Comparison of ENCODE assay signal across 12 cellular contexts in the genomic region with DNA sequence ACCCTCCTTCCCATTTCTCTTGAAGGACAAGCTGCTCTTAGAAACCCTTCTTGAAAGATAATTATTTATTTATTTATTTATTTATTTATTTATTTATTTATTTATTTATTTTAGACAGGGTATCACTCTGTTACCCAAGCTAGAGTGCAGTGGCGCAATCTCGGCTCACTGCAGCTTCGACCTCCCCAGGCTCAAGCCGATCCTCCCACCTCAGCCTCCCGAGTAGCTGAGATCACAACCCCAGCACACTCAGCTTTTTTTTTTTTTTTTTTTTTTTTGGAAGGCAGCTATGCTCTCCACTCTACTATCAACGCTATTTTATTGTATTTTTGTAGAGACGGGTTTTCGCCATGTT. TPM values are rescaled to one million over a fixed set of nuclear protein-coding genes. Genes with fewer than 3 reads are reported as not detected.
DNase-seq lines count a peak whose midpoint lies in the region; ATAC-seq, FAIRE-seq and TF ChIP-seq lines count a peak whose summit lies in the region.
"Had no signal": no experiment of that assay in that cellular context is flagged by ENCODE, and none has a peak within 500 bp of the region (broad histone marks: within the 10 kb centered on the region; RNA-seq: fewer than 3 reads in every experiment).

No MANE protein-coding gene starts in this region.

- H3K4me1 ChIP-seq in A673 (ENCODE audit: insufficient read depth, low read length, poor library complexity, severe bottlenecking) (no peaks in the 10 kb centered on the region), HUES48 (ENCODE audit: control insufficient read depth, insufficient read depth, low read length) (peaks cover 6% of the 10 kb centered on the region), K562 (replicated peaks in 1 of 2; ENCODE audit: control insufficient read depth in 2 of 2, insufficient read depth in 2 of 2, low read length in 2 of 2) (peaks cover 10 to 23% of the 10 kb centered on the region in 2 experiments)

- H3K27ac Mint-ChIP-seq in nephron: no peak overlapping the region

- no peak for DNase-seq in A673 (ENCODE audit: low spot score)
- DNase-seq in K562 (ENCODE audit: extremely low read depth in 1 of 4, low spot score in 3 of 4): no peak
- no peak for DNase-seq in left colon
- DNase-seq in activated gamma-delta T cell (lab: John Stamatoyannopoulos, UW): no peak
- DNase-seq: DMS 273 treated with DMSO at 0.1 percent for 48 hours had no signal

- H3K36me3 ChIP-seq in A673 (ENCODE audit: insufficient read depth, low read length, poor library complexity, severe bottlenecking) (no peaks in the 10 kb centered on the region), HUES48 (ENCODE audit: control insufficient read depth, insufficient read depth, low read length) (peaks cover 25% of the 10 kb centered on the region), K562 (ENCODE audit: control insufficient read depth, insufficient read depth, low read length) (peaks cover 22% of the 10 kb centered on the region)

- peak overlapping the region; percentile 85 to 89 (median 86) for H3K4me3 Mint-ChIP-seq in nephron

- H3K9me1 ChIP-seq in K562 (ENCODE audit: control insufficient read depth, insufficient read depth, low read length): no peaks in the 10 kb centered on the region

- no peaks in the 10 kb centered on the region for H3K27me3 Mint-ChIP-seq in nephron (ENCODE audit: low read depth)

- peaks cover 9% of the 10 kb centered on the region for H3K4me1 Mint-ChIP-seq in nephron

- TF ChIP-seq RAD21 in K562 (CRISPR knock-in tag; conservative IDR thresholded peaks at IDR 0.05 in 1 of 2, IDR thresholded peaks at IDR 0.05 in 1 of 2): no peak

- TF ChIP-seq EP300 in K562 (IDR thresholded peaks at IDR 0.05; ENCODE audit: low read length): no peak

- no peak for TF ChIP-seq CTCF in A673 (conservative IDR thresholded peaks at IDR 0.05; ENCODE audit: low read depth, low read length)
- TF ChIP-seq CTCF in K562 (IDR thresholded peaks at IDR 0.05 in 2 of 3, conservative IDR thresholded peaks at IDR 0.05 in 1 of 3; ENCODE audit: insufficient read depth in 2 of 3, low read depth in 1 of 3, low read length in 3 of 3): no peak
- no peak for TF ChIP-seq CTCF in nephron (IDR thresholded peaks at IDR 0.05; ENCODE audit: unreplicated experiment in 3 of 3)

- no peaks in the 10 kb centered on the region for H3K9me3 ChIP-seq in A673 (ENCODE audit: low read depth, low read length, poor library complexity, severe bottlenecking)
- no peaks in the 10 kb centered on the region for H3K9me3 ChIP-seq in HUES48 (ENCODE audit: control insufficient read depth, insufficient read depth, low read length)
- H3K9me3 ChIP-seq in K562 (replicated peaks; ENCODE audit: control insufficient read depth, insufficient read depth, low read depth, low read length): no peaks in the 10 kb centered on the region
- H3K9me3 ChIP-seq: mucosa of descending colon had no signal

- ATAC-seq in K562 (no peak), GM19463 (IDR thresholded peaks at IDR 0.05; ENCODE audit: unreplicated experiment) (no peak), left colon (no peak), HG03439 (IDR thresholded peaks at IDR 0.05; ENCODE audit: unreplicated experiment) (no peak)

- 96% methylated on average over 7 of the region's 8 CpGs for WGBS in K562 (ENCODE audit: insufficient coverage, low coverage, missing lambda C conversion rate)

- CTCF ChIA-PET in A673 (lab: Charles Lee) (interaction anchor here (0.6 kb wide), 1 partner anchor 95 kb away, joined by 4 read pairs; no protein-coding TSS in a partner anchor), K562 (lab: Yijun Ruan, JAX; ENCODE audit: low intra/inter-chr PET ratio) (no interaction called here)

- H3K4me2 ChIP-seq in K562 (ENCODE audit: insufficient read depth, low read length): peak overlapping the region; percentile 92

- intact Hi-C loops in A673 (cut with micrococcal nuclease; ENCODE audit: unreplicated experiment) (no loop called here), K562 (cut with micrococcal nuclease) (loop anchor here (5.0 kb wide), 2 partner anchors 116 to 401 kb away; no protein-coding TSS in a partner anchor), left colon (cut with DNase I, micrococcal nuclease) (loop anchor here in 1 of 2 donors (10.0 kb wide), 1 partner anchor 398 kb away; no protein-coding TSS in a partner anchor)

- BruUV-seq in A673 (replicated peaks; lab: Mats Ljungman, UMichigan) (no TSS peak), K562 (replicated peaks; lab: Mats Ljungman, UMichigan) (no TSS peak)

- POLR2A ChIA-PET in A673 (lab: Charles Lee; ENCODE audit: low non-redundant PET): interaction anchor here (0.6 kb wide), 1 partner anchor 292 kb away, joined by 3 read pairs; no protein-coding TSS in a partner anchor
- POLR2A ChIA-PET in K562 (lab: Yijun Ruan, JAX): interaction anchor here (0.8 to 1.4 kb wide), 2 partner anchors 17 to 101 kb away, joined by 3 to 8 read pairs; no protein-coding TSS in a partner anchor

- no peaks in the 10 kb centered on the region for H4K20me1 ChIP-seq in K562 (replicated peaks; ENCODE audit: control insufficient read depth, insufficient read depth, low read length)

- peak overlapping the region; percentile 99 for H2AFZ ChIP-seq in K562 (ENCODE audit: low read depth, low read length)

- H3K27me3 ChIP-seq in A673 (replicated peaks; ENCODE audit: insufficient read depth, low read depth, low read length, poor library complexity): no peaks in the 10 kb centered on the region
- H3K27me3 ChIP-seq in HUES48 (ENCODE audit: control insufficient read depth, insufficient read depth, low read length): no peaks in the 10 kb centered on the region
- H3K27me3 ChIP-seq in K562 (ENCODE audit: control insufficient read depth in 2 of 2, insufficient read depth in 2 of 2, low read length in 2 of 2): no peaks in the 10 kb centered on the region

- no peaks in the 10 kb centered on the region for H3K9me3 Mint-ChIP-seq in nephron

- peaks cover 20% of the 10 kb centered on the region for H3K36me3 Mint-ChIP-seq in nephron (ENCODE audit: low read depth)

- H3K9ac ChIP-seq in HUES48 (ENCODE audit: low read depth, low read length): no peak overlapping the region
- peak overlapping the region in 1 of 2 experiments; percentile 96; a peak in 1 of 4 replicates for H3K9ac ChIP-seq in K562 (ENCODE audit: insufficient read depth in 1 of 2, low read depth in 2 of 2, low read length in 2 of 2)

- H3K4me3 ChIP-seq in A673 (ENCODE audit: low read depth, low read length, poor library complexity, severe bottlenecking): peak overlapping the region; percentile 85
- H3K4me3 ChIP-seq in HUES48 (ENCODE audit: low read depth, low read length): peak overlapping the region; percentile 93; the same call in 1 of the 2 replicates
- no peak overlapping the region for H3K4me3 ChIP-seq in K562

- no peak for FAIRE-seq in K562 (lab: Jason Lieb, UNC)
- FAIRE-seq: endometrium had no signal

- H3K79me2 ChIP-seq in K562 (ENCODE audit: control insufficient read depth, insufficient read depth, low read length): peaks cover 11% of the 10 kb centered on the region; the same call in 2 of the 3 replicates

- TF ChIP-seq POLR2A in K562 (conservative IDR thresholded peaks at IDR 0.05): no peak

- H3K27ac ChIP-seq in A673 (ENCODE audit: low read depth, low read length, poor library complexity, severe bottlenecking): no peak overlapping the region
- H3K27ac ChIP-seq in HUES48 (ENCODE audit: low read depth, low read length): no peak overlapping the region
- H3K27ac ChIP-seq in K562 (ENCODE audit: extremely low read depth, low read depth, low read length): no peak overlapping the region

- in situ Hi-C loops in K562 (cut with MboI): no loop called here

TF ChIP-seq in K562, 482 proteins besides CTCF, POLR2A, EP300 and RAD21 (continues in another document):
- TF ChIP-seq TEAD4 (IDR thresholded peaks at IDR 0.05; ENCODE audit: low read length) (no peak), TEAD4 (CRISPR knock-in tag; IDR thresholded peaks at IDR 0.05; ENCODE audit: borderline replicate concordance) (no peak)

RNA-seq across cellular contexts. Expression of a gene that starts 1.2 kb away (rescaled TPM):
- total RNA-seq in A673 (2021): 8.7 and 14.7 TPM in 2 replicates
- total RNA-seq in K562 (2011; cell fraction: chromatin; rRNA removed; ENCODE audit: low replicate concordance): 3.8 and 7.0 TPM in 2 replicates
- total RNA-seq in K562 (2011; cell fraction: nucleolus; rRNA removed): 2.6 and 2.8 TPM in 2 replicates
- 5.9 and 6.8 TPM in 2 replicates for total RNA-seq in K562 (2011; cell fraction: nucleoplasm; rRNA removed)
- total RNA-seq in K562 (2014; rRNA removed): 62.9 and 64.7 TPM in 2 replicates
- total RNA-seq in K562 (2014; rRNA removed; fragmentation: Illumina TruSeq; extraction: Trizol): 38.8 and 40.8 TPM in 2 replicates
- total RNA-seq in K562 (2015; rRNA removed; fragmentation: Illumina TruSeq; extraction: Trizol): 17.0 and 17.9 TPM in 2 replicates
- 63.7 and 64.7 TPM in 2 replicates for total RNA-seq in K562 (2021)
- polyA plus RNA-seq in K562 (2011; rRNA removed): 30.9 and 36.9 TPM in 2 replicates
- polyA plus RNA-seq in K562 (2011; cell fraction: cytosol; rRNA removed): 7.4 and 33.2 TPM in 2 replicates
- 7.2 and 7.6 TPM in 2 replicates for polyA plus RNA-seq in K562 (2011; cell fraction: nucleus; rRNA removed)
- polyA plus RNA-seq in K562 (2012): 44.8 and 49.3 TPM in 2 replicates
- 11.6 and 12.4 TPM in 2 replicates for polyA plus RNA-seq in K562 (2014; fragmentation: Illumina TruSeq; extraction: Trizol)
- polyA plus RNA-seq in K562 (2014; fragmentation: Nextera tagmentation; extraction: Ambion mirVana): 10 to 100 TPM in 1 of 2 experiments, 1 to 10 TPM in 1; 8.5 to 14.5 TPM
- 45.4 and 46.6 TPM in 2 replicates for polyA plus RNA-seq in K562 (2014; rRNA removed)
- 6.0 and 7.6 TPM in 2 replicates for polyA minus RNA-seq in K562 (2011; rRNA and poly(A)+ RNA removed)
- 2.9 and 6.4 TPM in 2 replicates for polyA minus RNA-seq in K562 (2011; cell fraction: cytosol; rRNA and poly(A)+ RNA removed)
- polyA minus RNA-seq in K562 (2011; cell fraction: nucleus; rRNA and poly(A)+ RNA removed): 2.3 and 4.7 TPM in 2 replicates
- 10 to 100 TPM; 90.0 to 95.3 TPM for total RNA-seq in left colon

RNA-seq across cellular contexts. Expression of a gene that starts 25.1 kb away (rescaled TPM):
- total RNA-seq in A673 (2021) (not detected in 2 replicates), K562 (2014; rRNA removed) (not detected in 2 replicates), K562 (2014; rRNA removed; fragmentation: Illumina TruSeq; extraction: Trizol) (not detected in 2 replicates), K562 (2015; rRNA removed; fragmentation: Illumina TruSeq; extraction: Trizol) (not detected in 2 replicates), K562 (2021) (not detected in 2 replicates), left colon (under 1 TPM in 1 of 2 donors, not detected in 1; 0.42 TPM)
- not detected in 2 replicates for total RNA-seq in K562 (2011; cell fraction: chromatin; rRNA removed; ENCODE audit: low replicate concordance)
- total RNA-seq in K562 (2011; cell fraction: nucleolus; rRNA removed): not detected in 2 replicates
- not detected in 2 replicates for total RNA-seq in K562 (2011; cell fraction: nucleoplasm; rRNA removed)
- polyA plus RNA-seq in K562 (2011; rRNA removed) (not detected in 2 replicates), K562 (2014; fragmentation: Illumina TruSeq; extraction: Trizol) (not detected in 2 replicates), K562 (2014; fragmentation: Nextera tagmentation; extraction: Ambion mirVana) (not detected), K562 (2014; rRNA removed) (not detected in 2 replicates)
- not detected in 2 replicates for polyA plus RNA-seq in K562 (2011; cell fraction: cytosol; rRNA removed)
- polyA plus RNA-seq in K562 (2011; cell fraction: nucleus; rRNA removed): not detected in 2 replicates
- not detected in 2 replicates for polyA plus RNA-seq in K562 (2012)
- not detected in 2 replicates for polyA minus RNA-seq in K562 (2011; rRNA and poly(A)+ RNA removed)
- not detected in 2 replicates for polyA minus RNA-seq in K562 (2011; cell fraction: cytosol; rRNA and poly(A)+ RNA removed)
- not detected in 2 replicates for polyA minus RNA-seq in K562 (2011; cell fraction: nucleus; rRNA and poly(A)+ RNA removed)
- total RNA-seq: activated CD8-positive, alpha-beta memory T cell treated with anti-CD3 and anti-CD28 coated beads for 36 hours had no signal
